Comparison of ENCODE assay signal across 16 cellular contexts in genomic region chr2:105839793-105840192, GRCh38.
A peak's percentile ranks its signal among the peaks of the same experiment; 100 is the strongest.
DNase-seq lines count a peak whose midpoint lies in the region; ATAC-seq and TF ChIP-seq lines count a peak whose summit lies in the region.
"Had no signal": no experiment of that assay in that cellular context is flagged by ENCODE, and none has a peak within 500 bp of the region (broad histone marks: within the 10 kb centered on the region; RNA-seq: fewer than 3 reads in every experiment).

No MANE protein-coding gene starts in this region.

- TF ChIP-seq EP300 in esophagus muscularis mucosa (IDR thresholded peaks at IDR 0.05) = no peak

- peaks cover 77% of the 10 kb centered on the region for H3K4me1 Mint-ChIP-seq in activated CD4-positive, alpha-beta T cell treated with anti-CD3 and anti-CD28 coated beads, Interleukin-2, amount 10 ng/mL, durations not matched to agents 7 days and 5 days
- peaks cover 67% of the 10 kb centered on the region for H3K4me1 Mint-ChIP-seq in WTC11

- H3K27me3 ChIP-seq in esophagus muscularis mucosa (no peaks in the 10 kb centered on the region), neutrophil (no peaks in the 10 kb centered on the region)
- H3K27me3 ChIP-seq: upper lobe of right lung had no signal

- POLR2A ChIA-PET in activated CD4-positive, alpha-beta T cell treated with anti-CD3 and anti-CD28 coated beads, Interleukin-2, amount 10 ng/mL, durations not matched to agents 7 days and 5 days (lab: Charles Lee) = no interaction called here
- POLR2A ChIA-PET in WTC11 (lab: Charles Lee) = no interaction called here

- no peak for TF ChIP-seq CTCF in WTC11 (IDR thresholded peaks at IDR 0.05)
- no peak for TF ChIP-seq CTCF in esophagus muscularis mucosa (IDR thresholded peaks at IDR 0.05)
- TF ChIP-seq CTCF in neutrophil (IDR thresholded peaks at IDR 0.05) = no peak

- H3K36me3 Mint-ChIP-seq in activated CD4-positive, alpha-beta T cell treated with anti-CD3 and anti-CD28 coated beads, Interleukin-2, amount 10 ng/mL, durations not matched to agents 7 days and 5 days (ENCODE audit: low read depth) = peaks cover 72% of the 10 kb centered on the region
- H3K36me3 Mint-ChIP-seq in WTC11 = peaks cover 5% of the 10 kb centered on the region

- CTCF ChIA-PET in activated CD4-positive, alpha-beta T cell treated with anti-CD3 and anti-CD28 coated beads, Interleukin-2, amount 10 ng/mL, durations not matched to agents 7 days and 5 days (lab: Charles Lee) = interaction anchor here (1.4 to 1.8 kb wide), 2 partner anchors 13 to 31 kb away, joined by 3 to 5 read pairs; no protein-coding TSS in a partner anchor
- CTCF ChIA-PET in WTC11 (lab: Charles Lee) = no interaction called here

- H3K4me3 ChIP-seq in esophagus muscularis mucosa = no peak overlapping the region
- no peak overlapping the region for H3K4me3 ChIP-seq in neutrophil (ENCODE audit: low read depth in 1 of 2, low read length in 1 of 2)
- H3K4me3 ChIP-seq: A549, upper lobe of right lung had no signal

- peaks cover 17% of the 10 kb centered on the region for H3K9me3 Mint-ChIP-seq in activated CD4-positive, alpha-beta T cell treated with anti-CD3 and anti-CD28 coated beads, Interleukin-2, amount 10 ng/mL, durations not matched to agents 7 days and 5 days
- peaks cover 4% of the 10 kb centered on the region for H3K9me3 Mint-ChIP-seq in WTC11

- WGBS in esophagus muscularis mucosa = 72% methylated on average over 4 of the region's 4 CpGs

- peak overlapping the region; percentile 51 for H3K27ac Mint-ChIP-seq in activated CD4-positive, alpha-beta T cell treated with anti-CD3 and anti-CD28 coated beads, Interleukin-2, amount 10 ng/mL, durations not matched to agents 7 days and 5 days
- H3K27ac Mint-ChIP-seq in WTC11 = peak overlapping the region; percentile 47

- no peak for ATAC-seq in WTC11
- ATAC-seq in HG02970 (IDR thresholded peaks at IDR 0.05; ENCODE audit: low FRiP score, unreplicated experiment) = no peak
- ATAC-seq: A549, Right ventricle myocardium inferior, upper lobe of right lung had no signal

- no peaks in the 10 kb centered on the region for H3K27me3 Mint-ChIP-seq in activated CD4-positive, alpha-beta T cell treated with anti-CD3 and anti-CD28 coated beads, Interleukin-2, amount 10 ng/mL, durations not matched to agents 7 days and 5 days
- no peaks in the 10 kb centered on the region for H3K27me3 Mint-ChIP-seq in WTC11 (ENCODE audit: low read depth)

- no peak overlapping the region for H3K27ac ChIP-seq in esophagus muscularis mucosa (replicated peaks in 1 of 4)
- H3K27ac ChIP-seq in neutrophil = peak overlapping the region; percentile 19
- H3K27ac ChIP-seq: A549, upper lobe of right lung had no signal

- no peak for DNase-seq in activated CD4-positive, alpha-beta T cell treated with anti-CD3 and anti-CD28 coated beads, Interleukin-2, amount 10 ng/mL, durations not matched to agents 7 days and 5 days
- DNase-seq in activated CD4-positive, alpha-beta T cell treated with anti-CD3 and anti-CD28 coated beads, Interleukin-2, amount 50 U/mL, for 1 hour = no peak
- DNase-seq in WTC11 (ENCODE audit: low spot score) (no peak), esophagus muscularis mucosa (ENCODE audit: extremely low spot score) (peak; percentile 78), NCI-H1092 treated with DMSO at 0.1 percent for 48 hours (lab: John Stamatoyannopoulos, UW) (no peak)
- no peak for DNase-seq in activated CD8-positive, alpha-beta memory T cell treated with anti-CD3 and anti-CD28 coated beads for 24 hours
- DNase-seq: activated CD8-positive, alpha-beta memory T cell treated with anti-CD3 and anti-CD28 coated beads, Interleukin-2, amount 50 U/mL, for 48 hours; amygdala; C1 segment of cervical spinal cord; central memory CD4-positive, alpha-beta T cell; DND-41; upper lobe of right lung had no signal

- no peak overlapping the region for H3K4me3 Mint-ChIP-seq in activated CD4-positive, alpha-beta T cell treated with anti-CD3 and anti-CD28 coated beads, Interleukin-2, amount 10 ng/mL, durations not matched to agents 7 days and 5 days
- no peak overlapping the region for H3K4me3 Mint-ChIP-seq in WTC11

- H3K9me3 ChIP-seq in esophagus muscularis mucosa (peaks cover 0 to 3% (median 0%) of the 10 kb centered on the region in 4 donors), neutrophil (no peaks in the 10 kb centered on the region)

- H3K36me3 ChIP-seq in esophagus muscularis mucosa (no peaks in the 10 kb centered on the region), neutrophil (no peaks in the 10 kb centered on the region)
- H3K36me3 ChIP-seq: upper lobe of right lung had no signal

- TF ChIP-seq POLR2A in esophagus muscularis mucosa (IDR thresholded peaks at IDR 0.05; ENCODE audit: low read depth) = no peak

- intact Hi-C loops in esophagus muscularis mucosa (cut with DNase I) = no loop called here

- peaks cover 16 to 34% (median 34%) of the 10 kb centered on the region in 4 donors for H3K4me1 ChIP-seq in esophagus muscularis mucosa
- peaks cover 4 to 8% of the 10 kb centered on the region in 2 experiments for H3K4me1 ChIP-seq in neutrophil (ENCODE audit: control insufficient read depth in 1 of 2, insufficient read depth in 1 of 2, low read depth in 1 of 2, low read length in 1 of 2)
- H3K4me1 ChIP-seq: A549 had no signal

TF ChIP-seq in WTC11, 78 proteins besides CTCF, POLR2A, EP300 and RAD21:
- TF ChIP-seq ATF6 (CRISPR knock-in tag; IDR thresholded peaks at IDR 0.05) = no peak
- TF ChIP-seq ZNF425 (CRISPR knock-in tag; conservative IDR thresholded peaks at IDR 0.05) = no peak
